ENCODE assay signal across 34 cellular contexts in genomic region chrX:149222040-149222439, GRCh38.
"Had no signal": no experiment of that assay in that cellular context is flagged by ENCODE, and none has a peak within 500 bp of the region (broad histone marks: within the 10 kb centered on the region; RNA-seq: fewer than 3 reads in every experiment).

No MANE protein-coding gene starts in this region.

- H3K4me3 Mint-ChIP-seq: activated CD4-positive, alpha-beta memory T cell treated with anti-CD3 and anti-CD28 coated beads, Interleukin-2, amount 10 ng/mL, durations not matched to agents 7 days and 5 days; activated CD4-positive, alpha-beta T cell treated with anti-CD3 and anti-CD28 coated beads, Interleukin-2, amount 10 ng/mL, durations not matched to agents 7 days and 5 days; activated naive CD4-positive, alpha-beta T cell treated with anti-CD3 and anti-CD28 coated beads, Interleukin-2, amount 10 ng/mL, durations not matched to agents 7 days and 5 days; activated naive CD8-positive, alpha-beta T cell treated with anti-CD3 and anti-CD28 coated beads, Interleukin-2, amount 10 ng/mL, durations not matched to agents 7 days and 5 days; activated T-cell treated with anti-CD3 and anti-CD28 coated beads, Interleukin-2, amount 50 U/mL, for 24 hours; activated T-cell treated with anti-CD3 and anti-CD28 coated beads, Interleukin-2, amount 50 U/mL, for 72 hours; effector memory CD8-positive, alpha-beta T cell; T-helper 17 cell; T-helper 2 cell treated with Interferon-gamma antibody and Interleukin-4, amounts not matched to agents 5 μg/mL and 100 μg/mL, for 36 hours; WTC11 had no signal

- H3K4me1 Mint-ChIP-seq: activated CD4-positive, alpha-beta memory T cell treated with anti-CD3 and anti-CD28 coated beads, Interleukin-2, amount 10 ng/mL, durations not matched to agents 7 days and 5 days; activated CD4-positive, alpha-beta T cell treated with anti-CD3 and anti-CD28 coated beads, Interleukin-2, amount 10 ng/mL, durations not matched to agents 7 days and 5 days; activated naive CD4-positive, alpha-beta T cell treated with anti-CD3 and anti-CD28 coated beads, Interleukin-2, amount 10 ng/mL, durations not matched to agents 7 days and 5 days; activated naive CD8-positive, alpha-beta T cell treated with anti-CD3 and anti-CD28 coated beads, Interleukin-2, amount 10 ng/mL, durations not matched to agents 7 days and 5 days; T-helper 17 cell had no signal

- H3K9me3 Mint-ChIP-seq: activated CD4-positive, alpha-beta T cell treated with anti-CD3 and anti-CD28 coated beads, Interleukin-2, amount 10 ng/mL, durations not matched to agents 7 days and 5 days; activated naive CD4-positive, alpha-beta T cell treated with anti-CD3 and anti-CD28 coated beads, Interleukin-2, amount 10 ng/mL, durations not matched to agents 7 days and 5 days; T-helper 2 cell treated with Interferon-gamma antibody and Interleukin-4, amounts not matched to agents 5 μg/mL and 100 μg/mL, for 36 hours had no signal

- H3K4me3 ChIP-seq: body of pancreas, esophagus muscularis mucosa, gastroesophageal sphincter, heart right ventricle had no signal

- H3K36me3 Mint-ChIP-seq: activated naive CD4-positive, alpha-beta T cell treated with anti-CD3 and anti-CD28 coated beads, Interleukin-2, amount 10 ng/mL, durations not matched to agents 7 days and 5 days; activated naive CD8-positive, alpha-beta T cell treated with anti-CD3 and anti-CD28 coated beads, Interleukin-2, amount 10 ng/mL, durations not matched to agents 7 days and 5 days had no signal

- H3K27ac ChIP-seq: body of pancreas, esophagus muscularis mucosa, gastroesophageal sphincter, heart right ventricle, VCaP had no signal

- H3K27ac Mint-ChIP-seq: activated CD4-positive, alpha-beta memory T cell treated with anti-CD3 and anti-CD28 coated beads, Interleukin-2, amount 10 ng/mL, durations not matched to agents 7 days and 5 days; activated CD4-positive, alpha-beta T cell treated with anti-CD3 and anti-CD28 coated beads, Interleukin-2, amount 10 ng/mL, durations not matched to agents 7 days and 5 days; activated naive CD4-positive, alpha-beta T cell treated with anti-CD3 and anti-CD28 coated beads, Interleukin-2, amount 10 ng/mL, durations not matched to agents 7 days and 5 days; activated naive CD8-positive, alpha-beta T cell treated with anti-CD3 and anti-CD28 coated beads, Interleukin-2, amount 10 ng/mL, durations not matched to agents 7 days and 5 days; activated T-cell treated with anti-CD3 and anti-CD28 coated beads, Interleukin-2, amount 50 U/mL, for 24 hours; activated T-cell treated with anti-CD3 and anti-CD28 coated beads, Interleukin-2, amount 50 U/mL, for 72 hours; effector memory CD8-positive, alpha-beta T cell; T-helper 17 cell; T-helper 2 cell treated with Interferon-gamma antibody and Interleukin-4, amounts not matched to agents 5 μg/mL and 100 μg/mL, for 36 hours; WTC11 had no signal

- ATAC-seq: activated T-cell treated with anti-CD3 and anti-CD28 coated beads, Interleukin-2, amount 50 U/mL, for 72 hours; body of pancreas; effector memory CD8-positive, alpha-beta T cell; gastroesophageal sphincter; heart right ventricle; T-helper 17 cell; WTC11 had no signal

- DNase-seq: activated CD4-positive, alpha-beta memory T cell treated with anti-CD3 and anti-CD28 coated beads, Interleukin-2, amount 10 ng/mL, durations not matched to agents 7 days and 5 days; activated CD4-positive, alpha-beta T cell treated with anti-CD3 and anti-CD28 coated beads for 1 hour; activated CD4-positive, alpha-beta T cell treated with anti-CD3 and anti-CD28 coated beads for 4 hours; activated CD4-positive, alpha-beta T cell treated with anti-CD3 and anti-CD28 coated beads, Interleukin-2, amount 10 ng/mL, durations not matched to agents 7 days and 5 days; activated CD4-positive, alpha-beta T cell treated with anti-CD3 and anti-CD28 coated beads, Interleukin-2, amount 50 U/mL, for 4 hours; activated CD8-positive, alpha-beta memory T cell treated with anti-CD3 and anti-CD28 coated beads, Interleukin-2, amount 50 U/mL, for 48 hours; activated gamma-delta T cell; activated naive CD4-positive, alpha-beta T cell; activated naive CD4-positive, alpha-beta T cell treated with anti-CD3 and anti-CD28 coated beads, Interleukin-2, amount 10 ng/mL, durations not matched to agents 7 days and 5 days; activated naive CD8-positive, alpha-beta T cell treated with anti-CD3 and anti-CD28 coated beads, Interleukin-2, amount 10 ng/mL, durations not matched to agents 7 days and 5 days; activated T-cell treated with anti-CD3 and anti-CD28 coated beads for 4 hours; activated T-cell treated with anti-CD3 and anti-CD28 coated beads, Interleukin-2, amount 50 U/mL, for 24 hours; activated T-cell treated with anti-CD3 and anti-CD28 coated beads, Interleukin-2, amount 50 U/mL, for 72 hours; amniotic stem cell; anterior cingulate cortex; body of pancreas; caudate nucleus; cortex of kidney; dermis blood vessel endothelial cell; effector CD4-positive, alpha-beta T cell; effector memory CD8-positive, alpha-beta T cell; erythroblast; foreskin melanocyte; heart right ventricle; T-helper 1 cell; T-helper 17 cell; T1000 had no signal

- H3K36me3 ChIP-seq: esophagus muscularis mucosa, gastroesophageal sphincter, heart right ventricle had no signal

- H3K4me1 ChIP-seq: body of pancreas, esophagus muscularis mucosa, gastroesophageal sphincter, heart right ventricle had no signal

- FAIRE-seq: colon, TTC549 had no signal

- H3K9me3 ChIP-seq: body of pancreas, gastroesophageal sphincter had no signal

- H3K27me3 Mint-ChIP-seq: activated CD4-positive, alpha-beta memory T cell treated with anti-CD3 and anti-CD28 coated beads, Interleukin-2, amount 10 ng/mL, durations not matched to agents 7 days and 5 days; activated CD4-positive, alpha-beta T cell treated with anti-CD3 and anti-CD28 coated beads, Interleukin-2, amount 10 ng/mL, durations not matched to agents 7 days and 5 days; activated naive CD4-positive, alpha-beta T cell treated with anti-CD3 and anti-CD28 coated beads, Interleukin-2, amount 10 ng/mL, durations not matched to agents 7 days and 5 days; activated naive CD8-positive, alpha-beta T cell treated with anti-CD3 and anti-CD28 coated beads, Interleukin-2, amount 10 ng/mL, durations not matched to agents 7 days and 5 days; effector memory CD8-positive, alpha-beta T cell; T-helper 17 cell had no signal

- H3K27me3 ChIP-seq: body of pancreas, esophagus muscularis mucosa, gastroesophageal sphincter, heart right ventricle had no signal
